ENCODE assay signal across 25 cellular contexts in genomic region chr3:32675164-32675563, GRCh38.
"Had no signal": no experiment of that assay in that cellular context is flagged by ENCODE, and none has a peak within 500 bp of the region (broad histone marks: within the 10 kb centered on the region; RNA-seq: fewer than 3 reads in every experiment).

No MANE protein-coding gene starts in this region.

- DNase-seq: heart right ventricle; islet precursor cell; left ventricle myocardium inferior; mesendoderm; naive B cell; natural killer cell; nephron progenitor cell; ovary; stimulated activated CD4-positive, alpha-beta T cell treated with anti-CD3 and anti-CD28 coated beads, Interleukin-4, amount 100 ng/mL, for 24 hours; stimulated activated naive CD4-positive, alpha-beta T cell treated with Interleukin-2 at 50 U/mL for 16 hours; tibial artery; trophoblast cell; upper lobe of right lung had no signal

- H3K9me3 Mint-ChIP-seq: natural killer cell; neural progenitor cell; stimulated activated effector memory CD8-positive, alpha-beta T cell treated with anti-CD3 and anti-CD28 coated beads, Interleukin-12 subunit alpha, Interleukin-12 subunit beta, amount 100 ng/mL, for 72 hours had no signal

- H2AFZ ChIP-seq: hepatocyte, neural progenitor cell had no signal

- H3K27me3 ChIP-seq: hepatocyte, neural progenitor cell, ovary, right atrium auricular region, suprapubic skin, tibial artery, upper lobe of right lung had no signal

- ATAC-seq: heart right ventricle; natural killer cell; sciatic nerve; stimulated activated effector memory CD8-positive, alpha-beta T cell treated with anti-CD3 and anti-CD28 coated beads, Interleukin-12 subunit alpha, Interleukin-12 subunit beta, amount 100 ng/mL, for 72 hours; upper lobe of right lung had no signal

- H3K9ac ChIP-seq: neural progenitor cell had no signal

- H3K79me2 ChIP-seq: hepatocyte had no signal

- FAIRE-seq: urothelium cell line had no signal

- H3K4me2 ChIP-seq: hepatocyte, neural progenitor cell had no signal

- H3K27ac ChIP-seq: heart right ventricle, hepatocyte, left ventricle myocardium inferior, neural progenitor cell, ovary, right atrium auricular region, skin epidermis, suprapubic skin, thoracic aorta, tibial artery, upper lobe of right lung had no signal

- H3K4me1 ChIP-seq: heart right ventricle, left ventricle myocardium inferior, neural progenitor cell, right atrium auricular region, suprapubic skin, tibial artery, upper lobe of right lung had no signal

- H3K27ac Mint-ChIP-seq: mesothelial cell of epicardium; natural killer cell; nephron progenitor cell; neural progenitor cell; progenitor cell of endocrine pancreas; stimulated activated effector memory CD8-positive, alpha-beta T cell treated with anti-CD3 and anti-CD28 coated beads, Interleukin-12 subunit alpha, Interleukin-12 subunit beta, amount 100 ng/mL, for 72 hours had no signal

- H3K4me1 Mint-ChIP-seq: mesothelial cell of epicardium; natural killer cell; nephron progenitor cell; neural progenitor cell; stimulated activated effector memory CD8-positive, alpha-beta T cell treated with anti-CD3 and anti-CD28 coated beads, Interleukin-12 subunit alpha, Interleukin-12 subunit beta, amount 100 ng/mL, for 72 hours had no signal

- H3K4me3 ChIP-seq: heart right ventricle, hepatocyte, left ventricle myocardium inferior, lung, neural progenitor cell, ovary, right atrium auricular region, skin epidermis, suprapubic skin, thoracic aorta, tibial artery, upper lobe of right lung had no signal

- H3K27me3 Mint-ChIP-seq: progenitor cell of endocrine pancreas had no signal

- H3K4me3 Mint-ChIP-seq: mesothelial cell of epicardium; naive B cell; natural killer cell; nephron progenitor cell; neural progenitor cell; stimulated activated effector memory CD8-positive, alpha-beta T cell treated with anti-CD3 and anti-CD28 coated beads, Interleukin-12 subunit alpha, Interleukin-12 subunit beta, amount 100 ng/mL, for 72 hours had no signal

- H3K36me3 ChIP-seq: heart right ventricle, left ventricle myocardium inferior, neural progenitor cell, ovary, right atrium auricular region, suprapubic skin, thoracic aorta, tibial artery, upper lobe of right lung had no signal

- H3K36me3 Mint-ChIP-seq: mesothelial cell of epicardium; naive B cell; natural killer cell; neural progenitor cell; stimulated activated effector memory CD8-positive, alpha-beta T cell treated with anti-CD3 and anti-CD28 coated beads, Interleukin-12 subunit alpha, Interleukin-12 subunit beta, amount 100 ng/mL, for 72 hours had no signal

- H3K9me3 ChIP-seq: left ventricle myocardium inferior, ovary, right atrium auricular region, suprapubic skin, thoracic aorta, tibial artery, upper lobe of right lung had no signal
